24 cellular contexts compared by ENCODE assay signal in genomic region chr6:118876201-118876600, GRCh38. TPM values are rescaled to one million over a fixed set of nuclear protein-coding genes. Genes with fewer than 3 reads are reported as not detected.
DNase-seq lines count a peak whose midpoint lies in the region; ATAC-seq, FAIRE-seq and TF ChIP-seq lines count a peak whose summit lies in the region.
"Had no signal": no experiment of that assay in that cellular context is flagged by ENCODE, and none has a peak within 500 bp of the region (broad histone marks: within the 10 kb centered on the region; RNA-seq: fewer than 3 reads in every experiment).

No MANE protein-coding gene starts in this region.

- peaks cover 50% of the 10 kb centered on the region for H3K4me1 Mint-ChIP-seq in CD8-positive, alpha-beta T cell (ENCODE audit: low read depth)

- H3K79me2 ChIP-seq in smooth muscle cell (ENCODE audit: low read depth): peaks cover 29% of the 10 kb centered on the region

- TF ChIP-seq POLR2A in sigmoid colon (IDR thresholded peaks at IDR 0.05) (no peak), GM12891 (IDR thresholded peaks at IDR 0.05; ENCODE audit: low read depth, low read length) (no peak)

- no peaks in the 10 kb centered on the region for H3K9me3 ChIP-seq in Panc1 (ENCODE audit: control insufficient read depth, insufficient read depth, low read depth, low read length)
- no peaks in the 10 kb centered on the region for H3K9me3 ChIP-seq in smooth muscle cell (replicated peaks; ENCODE audit: low read depth)
- no peaks in the 10 kb centered on the region for H3K9me3 ChIP-seq in sigmoid colon
- no peaks in the 10 kb centered on the region for H3K9me3 ChIP-seq in CD8-positive, alpha-beta T cell (ENCODE audit: low read length)
- H3K9me3 ChIP-seq: BLaER1, SJCRH30 had no signal

- H3K27ac ChIP-seq in Panc1 (ENCODE audit: low read length) (no peak overlapping the region), smooth muscle cell (ENCODE audit: low read depth) (peak overlapping the region; percentile 80), sigmoid colon (no peak overlapping the region)
- no peak overlapping the region for H3K27ac ChIP-seq in CD8-positive, alpha-beta T cell (ENCODE audit: low read depth, low read length)
- H3K27ac ChIP-seq: BLaER1, SJCRH30 had no signal

- no peaks in the 10 kb centered on the region for H3K36me3 ChIP-seq in Panc1 (ENCODE audit: control insufficient read depth, insufficient read depth, low read length)
- H3K36me3 ChIP-seq in smooth muscle cell (ENCODE audit: low read depth): no peaks in the 10 kb centered on the region
- no peaks in the 10 kb centered on the region for H3K36me3 ChIP-seq in sigmoid colon
- H3K36me3 ChIP-seq in CD8-positive, alpha-beta T cell (ENCODE audit: insufficient read depth, low read length): no peaks in the 10 kb centered on the region
- H3K36me3 ChIP-seq: SJCRH30 had no signal

- H3K4me3 ChIP-seq in Panc1 (ENCODE audit: low read depth in 2 of 2, low read length in 2 of 2) (no peak overlapping the region), smooth muscle cell (no peak overlapping the region), sigmoid colon (no peak overlapping the region)
- no peak overlapping the region for H3K4me3 ChIP-seq in CD8-positive, alpha-beta T cell (ENCODE audit: low read depth, low read length)
- H3K4me3 ChIP-seq: BLaER1, GM12878, SJCRH30 had no signal

- TF ChIP-seq CTCF in Panc1 (IDR thresholded peaks at IDR 0.05): no peak
- no peak for TF ChIP-seq CTCF in smooth muscle cell (IDR thresholded peaks at IDR 0.05; ENCODE audit: borderline replicate concordance, insufficient read depth, poor library complexity, severe bottlenecking)
- TF ChIP-seq CTCF in sigmoid colon (IDR thresholded peaks at IDR 0.05): no peak
- TF ChIP-seq CTCF in CD8-positive, alpha-beta T cell (IDR thresholded peaks at IDR 0.05): no peak

- no peaks in the 10 kb centered on the region for H3K9me3 Mint-ChIP-seq in CD8-positive, alpha-beta T cell
- H3K9me3 Mint-ChIP-seq: activated CD4-positive, alpha-beta memory T cell treated with anti-CD3 and anti-CD28 coated beads, Interleukin-2, amount 10 ng/mL, durations not matched to agents 7 days and 5 days; natural killer cell had no signal

- WGBS in smooth muscle cell (ENCODE audit: low lambda C conversion rate): 58% methylated on average over 1 of the region's 1 CpG
- WGBS in sigmoid colon, 2 donors: 93 to 96% methylated on average over 1 of the region's 1 CpG

- no peaks in the 10 kb centered on the region for H4K20me1 ChIP-seq in smooth muscle cell (ENCODE audit: low read depth)
- H4K20me1 ChIP-seq: BLaER1 had no signal

- FAIRE-seq in GM12891 (lab: Jason Lieb, UNC): no peak
- FAIRE-seq: GM12878, small intestine had no signal

- H3K4me1 ChIP-seq in Panc1 (ENCODE audit: control insufficient read depth, insufficient read depth, low read length): peaks cover 16% of the 10 kb centered on the region
- H3K4me1 ChIP-seq in smooth muscle cell (ENCODE audit: low read depth): no peaks in the 10 kb centered on the region
- H3K4me1 ChIP-seq in sigmoid colon: no peaks in the 10 kb centered on the region
- peaks cover under 1% of the 10 kb centered on the region for H3K4me1 ChIP-seq in CD8-positive, alpha-beta T cell (ENCODE audit: insufficient read depth, low read length)
- H3K4me1 ChIP-seq: SJCRH30 had no signal

- no peak overlapping the region for H3K4me3 Mint-ChIP-seq in CD8-positive, alpha-beta T cell
- H3K4me3 Mint-ChIP-seq: activated CD4-positive, alpha-beta memory T cell treated with anti-CD3 and anti-CD28 coated beads, Interleukin-2, amount 10 ng/mL, durations not matched to agents 7 days and 5 days; endodermal cell; natural killer cell; T-helper 1 cell treated with Interleukin-12 subunit alpha and Interleukin-12 subunit beta and Interleukin-4 antibody, amounts not matched to agents 30 μg/mL and 1 μg/mL, for 36 hours had no signal

- peak overlapping the region; percentile 50 for H3K9ac ChIP-seq in smooth muscle cell (ENCODE audit: low read depth)
- H3K9ac ChIP-seq: BLaER1 had no signal

- peak overlapping the region; percentile 67 for H3K4me2 ChIP-seq in smooth muscle cell
- H3K4me2 ChIP-seq: BLaER1 had no signal

- no peak overlapping the region for H2AFZ ChIP-seq in smooth muscle cell (ENCODE audit: low read depth)

- no peaks in the 10 kb centered on the region for H3F3A ChIP-seq in smooth muscle cell (ENCODE audit: low read depth)

- DNase-seq in NCI-H748 (lab: John Stamatoyannopoulos, UW; ENCODE audit: unreplicated experiment) (peak; percentile 48), NCI-H748 treated with DMSO at 0.1 percent for 48 hours (lab: John Stamatoyannopoulos, UW) (no peak), Panc1 (ENCODE audit: low read depth, low spot score) (no peak), dedifferentiated amniotic fluid mesenchymal stem cell (ENCODE audit: extremely low spot score) (peak; percentile 37), smooth muscle cell (lab: John Stamatoyannopoulos, UW; ENCODE audit: unreplicated experiment) (no peak), sigmoid colon (no peak), GM12891 (ENCODE audit: insufficient read length, low spot score) (no peak)
- DNase-seq in CD8-positive, alpha-beta T cell: no peak
- DNase-seq: 8988T; activated CD4-positive, alpha-beta memory T cell treated with anti-CD3 and anti-CD28 coated beads, Interleukin-2, amount 10 ng/mL, durations not matched to agents 7 days and 5 days; activated naive CD4-positive, alpha-beta T cell; anterior cingulate cortex; endodermal cell; kidney glomerular epithelial cell; mesendoderm; natural killer cell; NCI-H524; posterior cingulate gyrus; small intestine; stimulated activated CD4-positive, alpha-beta T cell treated with anti-CD3 and anti-CD28 coated beads, Interleukin-4, amount 100 ng/mL, for 1 hour had no signal

- H3K36me3 Mint-ChIP-seq in CD8-positive, alpha-beta T cell: peaks cover 13% of the 10 kb centered on the region
- H3K36me3 Mint-ChIP-seq: natural killer cell had no signal

- H3K27me3 Mint-ChIP-seq in CD8-positive, alpha-beta T cell (ENCODE audit: low read depth): no peaks in the 10 kb centered on the region
- H3K27me3 Mint-ChIP-seq: activated CD4-positive, alpha-beta memory T cell treated with anti-CD3 and anti-CD28 coated beads, Interleukin-2, amount 10 ng/mL, durations not matched to agents 7 days and 5 days had no signal

- H3K27ac Mint-ChIP-seq in CD8-positive, alpha-beta T cell: no peak overlapping the region
- H3K27ac Mint-ChIP-seq: activated CD4-positive, alpha-beta memory T cell treated with anti-CD3 and anti-CD28 coated beads, Interleukin-2, amount 10 ng/mL, durations not matched to agents 7 days and 5 days; endodermal cell; natural killer cell; T-helper 1 cell treated with Interleukin-12 subunit alpha and Interleukin-12 subunit beta and Interleukin-4 antibody, amounts not matched to agents 30 μg/mL and 1 μg/mL, for 36 hours had no signal

- in situ Hi-C loops in Panc1 (cut with HindIII; ENCODE audit: low pct_unique_long_range_greater_than_20kb, low sequenced_read_pairs): no loop called here

- CTCF ChIA-PET in Panc1 (lab: Charles Lee): no interaction called here
- CTCF ChIA-PET in CD8-positive, alpha-beta T cell (lab: Charles Lee): interaction anchor here (1.0 to 1.4 kb wide), 4 partner anchors 11 to 234 kb away, joined by 3 to 4 read pairs (median 3); no protein-coding TSS in a partner anchor

- POLR2A ChIA-PET in Panc1 (lab: Charles Lee): interaction anchor here (0.6 kb wide), 1 partner anchor 20 kb away, joined by 4 read pairs; no protein-coding TSS in a partner anchor
- POLR2A ChIA-PET in CD8-positive, alpha-beta T cell (lab: Charles Lee): no interaction called here

- intact Hi-C loops in Panc1 (cut with micrococcal nuclease; ENCODE audit: unreplicated experiment): no loop called here
- intact Hi-C loops in sigmoid colon (cut with DNase I): no loop called here
- intact Hi-C loops in CD8-positive, alpha-beta T cell (cut with DNase I, micrococcal nuclease): no loop called here

- TF ChIP-seq EP300 in sigmoid colon (IDR thresholded peaks at IDR 0.05): no peak

- peak; percentile 60; the same call in 1 of the 2 replicates for ATAC-seq in Panc1
- ATAC-seq in CD8-positive, alpha-beta T cell: no peak
- ATAC-seq: GM12878, natural killer cell had no signal

- no TSS peak for BruUV-seq in Panc1 (replicated peaks; lab: Mats Ljungman, UMichigan)

- no peaks in the 10 kb centered on the region for H3K27me3 ChIP-seq in Panc1 (ENCODE audit: control insufficient read depth, insufficient read depth, low read length)
- no peaks in the 10 kb centered on the region for H3K27me3 ChIP-seq in smooth muscle cell (ENCODE audit: low read depth)
- H3K27me3 ChIP-seq in sigmoid colon: no peaks in the 10 kb centered on the region
- no peaks in the 10 kb centered on the region for H3K27me3 ChIP-seq in CD8-positive, alpha-beta T cell (ENCODE audit: insufficient read depth, low read length)
- H3K27me3 ChIP-seq: BLaER1, SJCRH30 had no signal

TF ChIP-seq in GM12891, 5 proteins besides CTCF, POLR2A, EP300 and RAD21:
- TF ChIP-seq PAX5 (IDR thresholded peaks at IDR 0.05; ENCODE audit: insufficient read depth, low read length, severe bottlenecking) (no peak), SPI1 (IDR thresholded peaks at IDR 0.05; ENCODE audit: low read depth, low read length) (no peak), POU2F2 (IDR thresholded peaks at IDR 0.05; ENCODE audit: low read depth, low read length) (no peak), TAF1 (IDR thresholded peaks at IDR 0.05; ENCODE audit: low read depth, low read length) (no peak), POLR2AphosphoS5 (IDR thresholded peaks at IDR 0.05; ENCODE audit: low read depth, low read length) (no peak)

RNA-seq across cellular contexts. Expression of gene ASF1A, which starts 17.8 kb away (rescaled TPM):
- 28.5 TPM for total RNA-seq in Panc1 (2021; ENCODE audit: unreplicated experiment)
- 14.0 TPM for polyA plus RNA-seq in Panc1 (2012; ENCODE audit: insufficient read length)
- 33.4 and 35.2 TPM in 2 replicates for total RNA-seq in smooth muscle cell
- polyA plus RNA-seq in smooth muscle cell: 34.6 and 38.8 TPM in 2 replicates
- total RNA-seq in sigmoid colon: 10 to 100 TPM; 10.2 to 17.1 (median 14.1) TPM
- 10 to 100 TPM; 10.2 to 14.3 (median 11.6) TPM for polyA plus RNA-seq in sigmoid colon
- 10 to 100 TPM; 15.6 to 17.1 TPM for total RNA-seq in CD8-positive, alpha-beta T cell
- 12.2 TPM for polyA plus RNA-seq in GM12891 (2012; ENCODE audit: low read depth, missing spikeins)

RNA-seq across cellular contexts. Expression of gene MCM9, which starts 58.8 kb away (rescaled TPM):
- total RNA-seq in Panc1 (2021; ENCODE audit: unreplicated experiment): 20.4 TPM
- 9.1 TPM for polyA plus RNA-seq in Panc1 (2012; ENCODE audit: insufficient read length)
- total RNA-seq in smooth muscle cell: 3.9 and 7.8 TPM in 2 replicates
- 3.8 and 8.1 TPM in 2 replicates for polyA plus RNA-seq in smooth muscle cell
- total RNA-seq in sigmoid colon: 10 to 100 TPM; 10.2 to 16.1 (median 13.2) TPM
- 1 to 10 TPM; 1.8 to 6.6 (median 6.2) TPM for polyA plus RNA-seq in sigmoid colon
- total RNA-seq in CD8-positive, alpha-beta T cell: 10 to 100 TPM; 32.9 to 34.1 TPM
- 7.9 TPM for polyA plus RNA-seq in GM12891 (2012; ENCODE audit: low read depth, missing spikeins)

Comparison
In these comparisons a context has a peak if more than half of its experiments do, and no peak if none do; other contexts are left out.
1. DNase-seq: peak in NCI-H748 (single experiment) and dedifferentiated amniotic fluid mesenchymal stem cell (single experiment); none in NCI-H748 treated with DMSO at 0.1 percent for 48 hours (single experiment), Panc1 (single experiment), smooth muscle cell (single experiment), sigmoid colon (single experiment), CD8-positive, alpha-beta T cell (0 of 7) and GM12891 (single experiment).